In genomic region chr13:50124536-50125305, GRCh38 we compare ENCODE assay signal across 8 cellular contexts.
DNase-seq lines count a peak whose midpoint lies in the region; ATAC-seq and TF ChIP-seq lines count a peak whose summit lies in the region.

No MANE protein-coding gene starts in this region.

- H3K27me3 ChIP-seq in AG04450 (ENCODE audit: control insufficient read depth, insufficient read depth, low read length): peaks cover 22% of the 10 kb centered on the region

- H3K4me3 ChIP-seq in AG04450 (ENCODE audit: low read depth, low read length) (peak overlapping the region; percentile 88), urinary bladder (ENCODE audit: low read depth, low read length) (peak overlapping the region; percentile 74)

- H3K27ac Mint-ChIP-seq in activated naive CD4-positive, alpha-beta T cell treated with anti-CD3 and anti-CD28 coated beads for 36 hours: peak overlapping the region; percentile 86
- H3K27ac Mint-ChIP-seq in progenitor cell of endocrine pancreas: peak overlapping the region; percentile 84

- no peaks in the 10 kb centered on the region for H3K4me1 ChIP-seq in urinary bladder (ENCODE audit: insufficient read depth)

- ATAC-seq in GM18870 (IDR thresholded peaks at IDR 0.05; ENCODE audit: unreplicated experiment) (peak; percentile 7), HG03196 (IDR thresholded peaks at IDR 0.05; ENCODE audit: unreplicated experiment) (peak; percentile 28)

- H3K9me3 ChIP-seq in AG04450 (ENCODE audit: control insufficient read depth, insufficient read depth, low read length): peaks cover 26% of the 10 kb centered on the region; the same call in 1 of the 2 replicates

- intact Hi-C loops in activated naive CD4-positive, alpha-beta T cell treated with anti-CD3 and anti-CD28 coated beads for 36 hours (cut with micrococcal nuclease): loop anchor here (1.0 to 5.0 kb wide), 11 partner anchors 42 to 1678 kb away; partner anchors contain the start of genes CAB39L, INTS6, KPNA3 and SETDB2
- intact Hi-C loops in head of caudate nucleus (cut with DNase I): loop anchor here (1.0 to 5.0 kb wide), 3 partner anchors 42 to 332 kb away; partner anchors contain the start of genes KPNA3 and TRIM13

- H3K27me3 Mint-ChIP-seq in activated naive CD4-positive, alpha-beta T cell treated with anti-CD3 and anti-CD28 coated beads for 36 hours (ENCODE audit: low read depth): peaks cover 21% of the 10 kb centered on the region
- H3K27me3 Mint-ChIP-seq in progenitor cell of endocrine pancreas: peaks cover 52% of the 10 kb centered on the region

- CTCF ChIA-PET in AG04450 (lab: Charles Lee): interaction anchor here (1.2 kb wide), 1 partner anchor 40 kb away, joined by 5 read pairs; no protein-coding TSS in a partner anchor
- CTCF ChIA-PET in activated naive CD4-positive, alpha-beta T cell treated with anti-CD3 and anti-CD28 coated beads for 36 hours (lab: Charles Lee): interaction anchor here (1.3 to 4.7 kb wide), 3 partner anchors 40 to 100 kb away, joined by 3 to 44 read pairs (median 3); no protein-coding TSS in a partner anchor

- TF ChIP-seq CTCF in AG04450 (IDR thresholded peaks at IDR 0.05; ENCODE audit: low read depth, low read length) (no peak), progenitor cell of endocrine pancreas (IDR thresholded peaks at IDR 0.05; ENCODE audit: unreplicated experiment) (no peak)

- POLR2A ChIA-PET in AG04450 (lab: Yijun Ruan, JAX): interaction anchor here (0.6 to 2.7 kb wide), 8 partner anchors 42 to 404 kb away, joined by 3 to 13 read pairs (median 4); partner anchors contain the start of gene TRIM13

- no peaks in the 10 kb centered on the region for H3K36me3 ChIP-seq in urinary bladder (ENCODE audit: insufficient read depth)

- DNase-seq in AG04450 (ENCODE audit: low read depth, low spot score): no peak
- DNase-seq in RPMI8226: peak; percentile 94
- peak; percentile 95 for DNase-seq in activated naive CD4-positive, alpha-beta T cell treated with anti-CD3 and anti-CD28 coated beads for 36 hours
- DNase-seq in head of caudate nucleus: peak in 36 of 42 donors; percentile 18 to 98 (median 94)
- DNase-seq in progenitor cell of endocrine pancreas (ENCODE audit: low spot score, unreplicated experiment): peak; percentile 58

- H3K9me3 Mint-ChIP-seq in activated naive CD4-positive, alpha-beta T cell treated with anti-CD3 and anti-CD28 coated beads for 36 hours: no peaks in the 10 kb centered on the region
- no peaks in the 10 kb centered on the region for H3K9me3 Mint-ChIP-seq in progenitor cell of endocrine pancreas (ENCODE audit: low read depth)

- peak overlapping the region; percentile 77 for H3K4me3 Mint-ChIP-seq in activated naive CD4-positive, alpha-beta T cell treated with anti-CD3 and anti-CD28 coated beads for 36 hours
- peak overlapping the region; percentile 87 for H3K4me3 Mint-ChIP-seq in progenitor cell of endocrine pancreas (ENCODE audit: low read depth)

- H3K27ac ChIP-seq in AG04450 (ENCODE audit: low read depth, low read length) (peak overlapping the region; percentile 98), urinary bladder (ENCODE audit: low read depth) (peak overlapping the region; percentile 96)

- under 1% methylated on average over 76 of the region's 78 CpGs for WGBS in urinary bladder

- H3K4me1 Mint-ChIP-seq in activated naive CD4-positive, alpha-beta T cell treated with anti-CD3 and anti-CD28 coated beads for 36 hours (ENCODE audit: low read depth): peaks cover 52% of the 10 kb centered on the region
- H3K4me1 Mint-ChIP-seq in progenitor cell of endocrine pancreas (ENCODE audit: low read depth): peaks cover 32% of the 10 kb centered on the region

- H3K36me3 Mint-ChIP-seq in activated naive CD4-positive, alpha-beta T cell treated with anti-CD3 and anti-CD28 coated beads for 36 hours (ENCODE audit: low read depth): peaks cover 2% of the 10 kb centered on the region
- H3K36me3 Mint-ChIP-seq in progenitor cell of endocrine pancreas (ENCODE audit: insufficient read depth): peaks cover 3% of the 10 kb centered on the region
